ENCODE assay signal across 1 cellular context in genomic region chr4:53716471-53717063, GRCh38.
TF ChIP-seq lines count a peak whose summit lies in the region.

No MANE protein-coding gene starts in this region.

TF ChIP-seq in IMR-90, 13 proteins besides CTCF, POLR2A, EP300 and RAD21:
- no peak for TF ChIP-seq MXI1 (IDR thresholded peaks at IDR 0.05; ENCODE audit: borderline replicate concordance, low read depth, low read length)
- no peak for TF ChIP-seq RFX5 (IDR thresholded peaks at IDR 0.05; ENCODE audit: low read depth, low read length)
- TF ChIP-seq FOS (IDR thresholded peaks at IDR 0.05; ENCODE audit: low read depth, low read length) = no peak
- peak; percentile 22; the same call in 1 of the 2 replicates for TF ChIP-seq USF2 (IDR thresholded peaks at IDR 0.05; ENCODE audit: low read depth, low read length)
- no peak for TF ChIP-seq MAZ (IDR thresholded peaks at IDR 0.05; ENCODE audit: borderline replicate concordance, low read depth, low read length)
- peak; percentile 56 for TF ChIP-seq CEBPB (IDR thresholded peaks at IDR 0.05; ENCODE audit: low read depth, low read length)
- no peak for TF ChIP-seq ELK1 (IDR thresholded peaks at IDR 0.05; ENCODE audit: borderline replicate concordance, low read depth, low read length)
- TF ChIP-seq BHLHE40 (IDR thresholded peaks at IDR 0.05; ENCODE audit: low read depth, low read length) = no peak
